ENCODE assay signal across 31 cellular contexts in the genomic region with DNA sequence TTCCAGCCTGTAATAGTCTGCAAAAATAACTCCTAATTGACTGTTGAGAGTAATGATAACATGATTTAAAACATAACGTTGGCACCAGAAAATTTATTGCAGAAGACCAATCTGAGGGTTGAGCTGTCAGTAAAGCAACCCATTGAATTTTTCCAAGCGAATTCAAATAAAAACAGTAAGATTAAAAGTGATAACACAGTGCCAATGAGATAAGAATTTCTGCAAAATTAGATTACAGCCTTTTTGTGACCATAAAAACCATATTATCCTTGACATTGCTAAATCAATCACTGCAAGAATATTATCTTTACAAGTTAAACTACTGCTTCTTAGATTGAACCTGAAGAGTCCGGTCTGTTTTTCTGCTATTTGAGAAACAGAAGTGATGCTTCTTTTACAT.
"Had no signal": no experiment of that assay in that cellular context is flagged by ENCODE, and none has a peak within 500 bp of the region (broad histone marks: within the 10 kb centered on the region; RNA-seq: fewer than 3 reads in every experiment).

No MANE protein-coding gene starts in this region.

- H3K36me3 ChIP-seq: adrenal gland, ascending aorta, brain microvascular endothelial cell, breast epithelium, cardiac muscle cell had no signal

- H3K27me3 ChIP-seq: adrenal gland, ascending aorta, body of pancreas, brain microvascular endothelial cell, breast epithelium, cardiac muscle cell had no signal

- H3K9me3 ChIP-seq: adrenal gland, ascending aorta, body of pancreas, breast epithelium had no signal

- H3K4me3 ChIP-seq: adrenal gland, ascending aorta, body of pancreas, breast epithelium, cardiac muscle cell had no signal

- H3K4me1 ChIP-seq: adrenal gland, body of pancreas, breast epithelium had no signal

- H3K27ac ChIP-seq: adrenal gland, ascending aorta, body of pancreas, brain microvascular endothelial cell, breast epithelium, cardiac muscle cell had no signal

- DNase-seq: activated effector memory CD4-positive, alpha-beta T cell treated with anti-CD3 and anti-CD28 coated beads, Interleukin-2, amount 50 U/mL, for 16 hours; activated effector memory CD4-positive, alpha-beta T cell treated with Interleukin-2 at 50 U/mL for 16 hours; activated gamma-delta T cell; activated gamma-delta T cell treated with Interleukin-2 at 50 U/mL for 16 hours; activated naive CD4-positive, alpha-beta T cell; activated naive CD4-positive, alpha-beta T cell treated with anti-CD3 and anti-CD28 coated beads for 36 hours; activated naive CD4-positive, alpha-beta T cell treated with anti-CD3 and anti-CD28 coated beads, Interleukin-2, amount 10 ng/mL, durations not matched to agents 7 days and 5 days; activated naive CD4-positive, alpha-beta T cell treated with anti-CD3 and anti-CD28 coated beads, Interleukin-2, amount 50 U/mL, for 16 hours; activated naive CD4-positive, alpha-beta T cell treated with Interleukin-2 at 50 U/mL for 16 hours; activated naive CD8-positive, alpha-beta T cell treated with anti-CD3 and anti-CD28 coated beads for 36 hours; activated naive CD8-positive, alpha-beta T cell treated with anti-CD3 and anti-CD28 coated beads, Interleukin-2, amount 10 ng/mL, durations not matched to agents 7 days and 5 days; activated naive CD8-positive, alpha-beta T cell treated with anti-CD3 and anti-CD28 coated beads, Interleukin-2, amount 50 U/mL, for 24 hours; activated T-cell treated with anti-CD3 and anti-CD28 coated beads, Interleukin-2, amount 50 U/mL, for 24 hours; activated T-cell treated with anti-CD3 and anti-CD28 coated beads, Interleukin-2, amount 50 U/mL, for 4 hours; activated T-cell treated with anti-CD3 and anti-CD28 coated beads, Interleukin-2, amount 50 U/mL, for 48 hours; activated T-cell treated with anti-CD3 and anti-CD28 coated beads, Interleukin-2, amount 50 U/mL, for 72 hours; adrenal gland; amniotic stem cell; amygdala; anterior cingulate cortex; aorta; body of pancreas; brain microvascular endothelial cell; caudate nucleus; central memory CD4-positive, alpha-beta T cell; cerebellar nuclear complex had no signal

- ATAC-seq: activated naive CD4-positive, alpha-beta T cell treated with anti-CD3 and anti-CD28 coated beads, Interleukin-2, amount 50 U/mL, for 72 hours; activated naive CD8-positive, alpha-beta T cell treated with anti-CD3 and anti-CD28 coated beads, Interleukin-2, amount 50 U/mL, for 24 hours; activated T-cell treated with anti-CD3 and anti-CD28 coated beads, Interleukin-2, amount 50 U/mL, for 4 hours; activated T-cell treated with anti-CD3 and anti-CD28 coated beads, Interleukin-2, amount 50 U/mL, for 72 hours; activated T-helper 17 cell treated with anti-CD3 and anti-CD28 coated beads, Interleukin-2, amount 50 U/mL, for 72 hours; body of pancreas had no signal
